In the genomic region with DNA sequence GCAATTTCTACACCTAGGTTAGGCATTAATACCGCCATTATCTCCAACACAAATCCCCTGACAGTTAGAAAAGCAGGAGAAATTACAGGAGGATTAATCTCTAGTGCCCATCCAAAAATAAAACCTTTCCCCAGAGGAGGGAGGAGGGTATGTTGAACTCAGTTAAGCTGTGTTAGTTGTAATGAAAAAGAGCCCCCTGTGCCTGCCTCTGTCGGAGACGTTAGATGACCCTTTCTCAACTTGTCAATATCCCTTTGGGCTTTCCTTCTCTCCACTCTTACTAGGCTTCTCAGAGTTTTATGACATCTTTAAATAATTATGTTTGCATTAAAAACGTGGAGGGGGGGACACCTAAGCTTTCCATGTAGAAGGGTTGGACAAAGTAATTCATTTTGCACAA, we compare ENCODE assay signal across 22 cellular contexts.
"Had no signal": no experiment of that assay in that cellular context is flagged by ENCODE, and none has a peak within 500 bp of the region (broad histone marks: within the 10 kb centered on the region; RNA-seq: fewer than 3 reads in every experiment).

No MANE protein-coding gene starts in this region.

- H3K27me3 ChIP-seq: right atrium auricular region, thyroid gland, upper lobe of right lung had no signal

- H3K4me1 ChIP-seq: lower lobe of right lung, prostate gland, right atrium auricular region, thyroid gland, upper lobe of right lung had no signal

- FAIRE-seq: astrocyte, colon, kidney had no signal

- ATAC-seq: activated CD4-positive, alpha-beta T cell treated with anti-CD3 and anti-CD28 coated beads for 36 hours; activated T-cell treated with anti-CD3 and anti-CD28 coated beads, Interleukin-2, amount 50 U/mL, for 4 hours; esophagus mucosa; left lobe of liver; lower lobe of right lung; naive thymus-derived CD4-positive, alpha-beta T cell; upper lobe of right lung had no signal

- H3K4me3 ChIP-seq: lower lobe of right lung, prostate gland, right atrium auricular region, thyroid gland, upper lobe of right lung had no signal

- H3K36me3 ChIP-seq: lower lobe of right lung, prostate gland, right atrium auricular region, thyroid gland, upper lobe of right lung had no signal

- H3K9me3 ChIP-seq: lower lobe of right lung, prostate gland, right atrium auricular region, thyroid gland, upper lobe of right lung had no signal

- DNase-seq: activated B cell treated with CpG ODN at 0.5 μM for 24 hours; activated CD4-positive, alpha-beta T cell treated with anti-CD3 and anti-CD28 coated beads for 36 hours; activated CD4-positive, alpha-beta T cell treated with anti-CD3 and anti-CD28 coated beads, Interleukin-2, amount 50 U/mL, for 4 hours; activated CD8-positive, alpha-beta memory T cell treated with anti-CD3 and anti-CD28 coated beads, Interleukin-2, amount 50 U/mL, for 48 hours; activated naive CD4-positive, alpha-beta T cell treated with Interleukin-2 at 50 U/mL for 16 hours; activated naive CD8-positive, alpha-beta T cell treated with anti-CD3 and anti-CD28 coated beads for 36 hours; activated T-cell treated with anti-CD3 and anti-CD28 coated beads, Interleukin-2, amount 50 U/mL, for 4 hours; effector memory CD4-positive, alpha-beta T cell; foreskin melanocyte; kidney; lower lobe of right lung; naive thymus-derived CD4-positive, alpha-beta T cell; stimulated activated CD4-positive, alpha-beta T cell treated with anti-CD3 and anti-CD28 coated beads, Interleukin-1b, Interleukin-23, amount 100 ng/mL, for 48 hours; T1000; thyroid gland; upper lobe of right lung had no signal

- H3K27ac ChIP-seq: lower lobe of right lung, prostate gland, right atrium auricular region, thyroid gland, upper lobe of right lung had no signal
